Comparison of ENCODE assay signal across 1 cellular context in genomic region chr12:53493610-53494391, GRCh38.
TF ChIP-seq lines count a peak whose summit lies in the region.

No MANE protein-coding gene starts in this region.

TF ChIP-seq in IMR-90, 13 proteins besides CTCF, POLR2A, EP300 and RAD21 (continued from another document):
- TF ChIP-seq USF2 (IDR thresholded peaks at IDR 0.05; ENCODE audit: low read depth, low read length) (no peak), BHLHE40 (IDR thresholded peaks at IDR 0.05; ENCODE audit: low read depth, low read length) (no peak), CHD1 (IDR thresholded peaks at IDR 0.05; ENCODE audit: low read depth, low read length) (no peak)
